21 cellular contexts compared by ENCODE assay signal in the genomic region with DNA sequence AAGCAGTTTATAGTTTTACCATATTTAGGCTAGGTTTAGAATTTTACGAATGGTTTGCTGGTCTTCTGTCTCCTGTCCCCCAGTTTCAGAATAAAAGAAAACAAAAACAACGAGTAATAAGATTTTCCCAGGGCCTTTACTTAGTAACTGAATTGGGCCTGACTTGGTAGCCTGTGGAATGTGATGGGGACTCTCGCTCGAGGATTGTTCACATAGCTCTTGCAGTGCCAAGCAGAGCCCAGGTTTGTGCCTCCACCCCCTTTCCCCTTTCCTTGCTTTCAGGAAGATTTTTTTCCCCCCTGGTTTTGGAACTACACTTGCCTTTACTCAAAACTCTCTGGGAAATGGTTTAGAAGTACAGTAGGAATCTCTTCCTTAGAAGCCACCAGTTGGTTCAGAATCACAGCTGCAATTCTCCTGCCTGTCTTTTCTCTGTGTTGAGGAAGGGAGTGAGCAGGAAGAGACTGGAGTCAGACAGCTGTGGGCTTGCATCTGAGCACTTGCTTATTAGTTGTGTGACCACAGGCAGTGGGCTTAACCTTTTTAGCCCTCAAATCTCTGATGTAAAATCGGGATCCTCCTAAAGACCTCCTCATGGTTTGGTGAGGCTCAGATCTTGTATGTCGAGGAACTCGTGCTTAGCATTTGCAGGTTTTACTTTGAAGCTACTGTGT.
A peak's percentile ranks its signal among the peaks of the same experiment; 100 is the strongest.
DNase-seq lines count a peak whose midpoint lies in the region; ATAC-seq and TF ChIP-seq lines count a peak whose summit lies in the region.
"Had no signal": no experiment of that assay in that cellular context is flagged by ENCODE, and none has a peak within 500 bp of the region (broad histone marks: within the 10 kb centered on the region; RNA-seq: fewer than 3 reads in every experiment).

No MANE protein-coding gene starts in this region.

- peaks cover 0 to 1% (median 0%) of the 10 kb centered on the region in 7 donors for H3K9me3 Mint-ChIP-seq in CD4-positive, CD25-positive, alpha-beta regulatory T cell
- H3K9me3 Mint-ChIP-seq: activated naive CD8-positive, alpha-beta T cell treated with anti-CD3 and anti-CD28 coated beads, Interleukin-2, amount 50 U/mL, for 24 hours; activated T-helper 17 cell treated with anti-CD3 and anti-CD28 coated beads, Interleukin-2, amount 50 U/mL, for 72 hours; CD14-positive monocyte; T-helper 1 cell treated with Interleukin-12 subunit alpha and Interleukin-12 subunit beta and Interleukin-4 antibody, amounts not matched to agents 30 μg/mL and 1 μg/mL, for 36 hours had no signal

- no peaks in the 10 kb centered on the region for H3K27me3 Mint-ChIP-seq in CD4-positive, CD25-positive, alpha-beta regulatory T cell
- H3K27me3 Mint-ChIP-seq: activated naive CD8-positive, alpha-beta T cell treated with anti-CD3 and anti-CD28 coated beads, Interleukin-2, amount 50 U/mL, for 24 hours; activated T-helper 17 cell treated with anti-CD3 and anti-CD28 coated beads, Interleukin-2, amount 50 U/mL, for 72 hours; progenitor cell of endocrine pancreas had no signal

- ATAC-seq in CD4-positive, CD25-positive, alpha-beta regulatory T cell (ENCODE audit: low read depth in 2 of 2) = no peak
- no peak for ATAC-seq in GM19328 (IDR thresholded peaks at IDR 0.05; ENCODE audit: unreplicated experiment)
- ATAC-seq: activated CD4-positive, CD25-positive, alpha-beta regulatory T cell treated with anti-CD3 and anti-CD28 coated beads, Interleukin-2, amount 50 U/mL, for 24 hours; activated naive CD8-positive, alpha-beta T cell treated with anti-CD3 and anti-CD28 coated beads, Interleukin-2, amount 50 U/mL, for 24 hours; activated T-helper 17 cell treated with anti-CD3 and anti-CD28 coated beads, Interleukin-2, amount 50 U/mL, for 72 hours had no signal

- H3K27ac ChIP-seq in CD4-positive, CD25-positive, alpha-beta regulatory T cell (ENCODE audit: insufficient read depth, low read length, poor library complexity, severe bottlenecking) = no peak overlapping the region
- peak overlapping the region; percentile 32 for H3K27ac ChIP-seq in neutrophil
- H3K27ac ChIP-seq: esophagus muscularis mucosa had no signal

- no peaks in the 10 kb centered on the region for H3K36me3 ChIP-seq in CD4-positive, CD25-positive, alpha-beta regulatory T cell (ENCODE audit: control insufficient read depth, insufficient read depth, low read length)
- H3K36me3 ChIP-seq in Loucy (ENCODE audit: insufficient read depth, low read length) (peaks cover 10% of the 10 kb centered on the region), neutrophil (no peaks in the 10 kb centered on the region)
- H3K36me3 ChIP-seq: esophagus muscularis mucosa, tibial nerve had no signal

- no peaks in the 10 kb centered on the region for H3K9me3 ChIP-seq in CD4-positive, CD25-positive, alpha-beta regulatory T cell (ENCODE audit: control insufficient read depth in 2 of 2, low read length in 2 of 2)
- no peaks in the 10 kb centered on the region for H3K9me3 ChIP-seq in Loucy (ENCODE audit: insufficient read depth, low read depth, low read length)
- no peaks in the 10 kb centered on the region for H3K9me3 ChIP-seq in neutrophil
- H3K9me3 ChIP-seq: esophagus muscularis mucosa, tibial nerve had no signal

- peaks cover 6% of the 10 kb centered on the region; the same call in 1 of the 2 replicates for H3F3A ChIP-seq in Loucy (ENCODE audit: low read depth)

- no peaks in the 10 kb centered on the region for H3K9me2 ChIP-seq in Loucy (replicated peaks; ENCODE audit: low read depth, low read length)

- no peak for TF ChIP-seq CTCF in Loucy (conservative IDR thresholded peaks at IDR 0.05; ENCODE audit: low read length)
- TF ChIP-seq CTCF in neutrophil (IDR thresholded peaks at IDR 0.05) = no peak

- peak overlapping the region in 2 of 3 donors; percentile 13 to 72 for H3K27ac Mint-ChIP-seq in CD4-positive, CD25-positive, alpha-beta regulatory T cell
- H3K27ac Mint-ChIP-seq: activated naive CD8-positive, alpha-beta T cell treated with anti-CD3 and anti-CD28 coated beads, Interleukin-2, amount 50 U/mL, for 24 hours; progenitor cell of endocrine pancreas; T-helper 1 cell treated with Interleukin-12 subunit alpha and Interleukin-12 subunit beta and Interleukin-4 antibody, amounts not matched to agents 30 μg/mL and 1 μg/mL, for 36 hours had no signal

- peaks cover 13 to 40% (median 32%) of the 10 kb centered on the region in 4 donors for H3K4me1 Mint-ChIP-seq in CD4-positive, CD25-positive, alpha-beta regulatory T cell

- H3K4me3 Mint-ChIP-seq in CD4-positive, CD25-positive, alpha-beta regulatory T cell = no peak overlapping the region
- H3K4me3 Mint-ChIP-seq: activated naive CD8-positive, alpha-beta T cell treated with anti-CD3 and anti-CD28 coated beads, Interleukin-2, amount 50 U/mL, for 24 hours; activated T-helper 17 cell treated with anti-CD3 and anti-CD28 coated beads, Interleukin-2, amount 50 U/mL, for 72 hours; CD14-positive monocyte; T-helper 1 cell treated with Interleukin-12 subunit alpha and Interleukin-12 subunit beta and Interleukin-4 antibody, amounts not matched to agents 30 μg/mL and 1 μg/mL, for 36 hours had no signal

- H3K4me1 ChIP-seq in CD4-positive, CD25-positive, alpha-beta regulatory T cell (ENCODE audit: control insufficient read depth, insufficient read depth, low read length, poor library complexity, severe bottlenecking) = no peaks in the 10 kb centered on the region
- H3K4me1 ChIP-seq in Loucy (ENCODE audit: insufficient read depth, low read length, poor library complexity, severe bottlenecking) = peaks cover 61% of the 10 kb centered on the region
- peaks cover 0 to 19% of the 10 kb centered on the region in 2 experiments for H3K4me1 ChIP-seq in neutrophil (ENCODE audit: control insufficient read depth in 1 of 2, insufficient read depth in 1 of 2, low read depth in 1 of 2, low read length in 1 of 2)

- peak overlapping the region; percentile 51 for H3K9ac ChIP-seq in Loucy (ENCODE audit: low read depth, low read length, poor library complexity, severe bottlenecking)

- H2AFZ ChIP-seq in Loucy (ENCODE audit: low read length) = no peak overlapping the region

- H3K4me3 ChIP-seq in CD4-positive, CD25-positive, alpha-beta regulatory T cell (ENCODE audit: low read depth, low read length) = no peak overlapping the region
- no peak overlapping the region for H3K4me3 ChIP-seq in Loucy (ENCODE audit: low read length, poor library complexity, severe bottlenecking)
- H3K4me3 ChIP-seq in neutrophil (ENCODE audit: low read depth in 1 of 2, low read length in 1 of 2) = no peak overlapping the region
- H3K4me3 ChIP-seq: esophagus muscularis mucosa, tibial nerve had no signal

- H3K79me2 ChIP-seq in Loucy (ENCODE audit: insufficient read depth, low read length) = peaks cover 95% of the 10 kb centered on the region

- peak overlapping the region; percentile 12 for H3K4me2 ChIP-seq in Loucy (ENCODE audit: low read depth, low read length, poor library complexity, severe bottlenecking)

- no peaks in the 10 kb centered on the region for H3K27me3 ChIP-seq in CD4-positive, CD25-positive, alpha-beta regulatory T cell (ENCODE audit: control insufficient read depth, insufficient read depth, low read length)
- no peaks in the 10 kb centered on the region for H3K27me3 ChIP-seq in Loucy (ENCODE audit: insufficient read depth, low read length, poor library complexity, severe bottlenecking)
- no peaks in the 10 kb centered on the region for H3K27me3 ChIP-seq in neutrophil
- H3K27me3 ChIP-seq: esophagus muscularis mucosa, tibial nerve had no signal

- no peak for DNase-seq in CD4-positive, CD25-positive, alpha-beta regulatory T cell
- peak; percentile 2 for DNase-seq in glomerular visceral epithelial cell (ENCODE audit: extremely low spot score)
- no peak for DNase-seq in SK-N-DZ (ENCODE audit: low spot score)
- no peak for DNase-seq in NCI-H2227 (lab: John Stamatoyannopoulos, UW; ENCODE audit: unreplicated experiment)
- DNase-seq in occipital lobe (lab: John Stamatoyannopoulos, UW) = no peak
- DNase-seq: ACHN; activated naive CD8-positive, alpha-beta T cell treated with anti-CD3 and anti-CD28 coated beads, Interleukin-2, amount 50 U/mL, for 24 hours; NCI-H1092 treated with DMSO at 0.1 percent for 48 hours; NCI-H524 treated with DMSO at 0.1 percent for 48 hours; Right ventricle myocardium superior; small intestine had no signal

- peaks cover 7% of the 10 kb centered on the region for H4K20me1 ChIP-seq in Loucy (ENCODE audit: insufficient read depth, low read length, poor library complexity, severe bottlenecking)

- no peaks in the 10 kb centered on the region for H3K36me3 Mint-ChIP-seq in CD4-positive, CD25-positive, alpha-beta regulatory T cell
